In the genomic region with DNA sequence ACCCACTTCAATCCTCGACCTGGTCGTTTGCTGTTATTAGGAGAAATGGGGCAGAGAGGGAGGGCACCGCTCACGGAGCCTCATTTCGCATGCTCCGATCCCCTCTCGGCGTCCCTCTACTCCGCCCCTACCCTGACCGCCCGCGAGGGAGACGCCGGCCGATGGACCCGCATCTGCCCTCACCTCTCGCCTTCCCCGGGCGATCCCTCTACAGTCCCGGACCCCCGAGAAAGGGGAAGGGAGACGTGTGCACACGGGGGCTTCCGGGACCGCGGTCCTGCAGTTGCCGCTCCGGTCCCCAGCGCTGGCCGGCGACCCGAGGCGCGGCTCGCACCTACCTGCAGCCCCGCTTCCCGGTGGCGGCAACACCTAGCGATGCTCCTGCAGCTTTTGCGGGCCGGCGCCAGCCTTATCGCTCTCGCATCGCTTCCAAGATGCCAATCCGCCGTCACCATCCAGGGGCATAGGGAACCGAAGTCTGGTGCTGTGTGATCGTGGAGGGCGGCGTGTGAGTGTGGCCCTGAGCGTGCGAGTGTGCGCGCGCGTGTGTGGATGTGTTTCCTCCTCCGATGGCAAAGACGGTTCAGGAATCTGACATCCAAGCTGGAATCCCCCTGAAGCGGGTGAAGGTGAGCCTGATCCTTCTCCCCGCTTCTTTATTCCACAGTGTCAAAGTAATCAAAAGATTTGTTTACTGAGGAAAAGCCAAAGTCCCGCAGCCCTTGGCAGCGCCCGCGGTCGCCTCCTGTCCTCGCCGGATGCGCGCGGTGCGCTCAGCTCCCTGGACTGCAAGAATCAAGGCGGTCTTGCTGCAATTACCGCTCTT, we compare ENCODE assay signal across 9 cellular contexts.
DNase-seq lines count a peak whose midpoint lies in the region; ATAC-seq and TF ChIP-seq lines count a peak whose summit lies in the region.
"Had no signal": no experiment of that assay in that cellular context is flagged by ENCODE, and none has a peak within 500 bp of the region (broad histone marks: within the 10 kb centered on the region; RNA-seq: fewer than 3 reads in every experiment).

No MANE protein-coding gene starts in this region.

- DNase-seq in GM06990 (ENCODE audit: extremely low read depth, insufficient read length) (peak; percentile 18), cardiac muscle cell (ENCODE audit: low read depth in 1 of 2, low spot score in 1 of 2) (peak in 1 of 2 donors; percentile 26), prostate gland (ENCODE audit: low spot score) (no peak), COR-L47 (lab: John Stamatoyannopoulos, UW) (no peak), NCI-H510A treated with DMSO at 0.1 percent for 48 hours (lab: John Stamatoyannopoulos, UW) (no peak), superior temporal gyrus (ENCODE audit: extremely low spot score) (no peak)
- peak; percentile 44 to 45 for DNase-seq in activated T-cell treated with anti-CD3 and anti-CD28 coated beads, Interleukin-2, amount 50 U/mL, for 48 hours

- H3K36me3 ChIP-seq in GM06990 (ENCODE audit: control insufficient read depth, insufficient read depth, low read length) (no peaks in the 10 kb centered on the region), cardiac muscle cell (no peaks in the 10 kb centered on the region), prostate gland (no peaks in the 10 kb centered on the region)
- H3K36me3 ChIP-seq: HAP-1 had no signal

- 2% methylated on average over 74 of the region's 74 CpGs for WGBS in prostate gland

- H3K27me3 ChIP-seq in GM06990 (replicated peaks; ENCODE audit: control insufficient read depth, insufficient read depth, low read length): peaks cover 3% of the 10 kb centered on the region; the same call in 1 of the 2 replicates
- H3K27me3 ChIP-seq in cardiac muscle cell: peaks cover 56% of the 10 kb centered on the region
- H3K27me3 ChIP-seq in prostate gland (replicated peaks; ENCODE audit: insufficient read depth): peaks cover 17% of the 10 kb centered on the region

- TF ChIP-seq CTCF in GM06990 (IDR thresholded peaks at IDR 0.05; ENCODE audit: insufficient read depth, low read length, poor library complexity, severe bottlenecking) (no peak), cardiac muscle cell (IDR thresholded peaks at IDR 0.05; ENCODE audit: low read depth, low read length) (no peak), prostate gland (IDR thresholded peaks at IDR 0.05) (no peak)

- no peak overlapping the region for H3K27ac ChIP-seq in cardiac muscle cell
- H3K27ac ChIP-seq in prostate gland: no peak overlapping the region

- intact Hi-C loops in prostate gland (cut with DNase I): no loop called here

- no peak for TF ChIP-seq POLR2A in prostate gland (IDR thresholded peaks at IDR 0.05)

- ATAC-seq in HG03025 (IDR thresholded peaks at IDR 0.05; ENCODE audit: low FRiP score, unreplicated experiment): no peak

- H3K4me1 ChIP-seq in cardiac muscle cell (ENCODE audit: low read depth): peaks cover 10% of the 10 kb centered on the region
- no peaks in the 10 kb centered on the region for H3K4me1 ChIP-seq in prostate gland (replicated peaks)
- H3K4me1 ChIP-seq: HAP-1 had no signal

- H3K9me3 ChIP-seq in cardiac muscle cell (ENCODE audit: low read depth) (no peaks in the 10 kb centered on the region), prostate gland (no peaks in the 10 kb centered on the region)

- H3K4me3 ChIP-seq in GM06990 (replicated peaks; ENCODE audit: low read depth, low read length) (no peak overlapping the region), cardiac muscle cell (peak overlapping the region; percentile 39), prostate gland (peak overlapping the region; percentile 12 to 19)
- H3K4me3 ChIP-seq: HAP-1 had no signal

Comparison
In these comparisons a context has a peak if more than half of its experiments do, and no peak if none do; other contexts are left out.
1. DNase-seq: peak in GM06990 (single experiment) and activated T-cell treated with anti-CD3 and anti-CD28 coated beads, Interleukin-2, amount 50 U/mL, for 48 hours (2 of 2); none in prostate gland (single experiment), COR-L47 (single experiment), NCI-H510A treated with DMSO at 0.1 percent for 48 hours (single experiment) and superior temporal gyrus (single experiment).